In the genomic region with DNA sequence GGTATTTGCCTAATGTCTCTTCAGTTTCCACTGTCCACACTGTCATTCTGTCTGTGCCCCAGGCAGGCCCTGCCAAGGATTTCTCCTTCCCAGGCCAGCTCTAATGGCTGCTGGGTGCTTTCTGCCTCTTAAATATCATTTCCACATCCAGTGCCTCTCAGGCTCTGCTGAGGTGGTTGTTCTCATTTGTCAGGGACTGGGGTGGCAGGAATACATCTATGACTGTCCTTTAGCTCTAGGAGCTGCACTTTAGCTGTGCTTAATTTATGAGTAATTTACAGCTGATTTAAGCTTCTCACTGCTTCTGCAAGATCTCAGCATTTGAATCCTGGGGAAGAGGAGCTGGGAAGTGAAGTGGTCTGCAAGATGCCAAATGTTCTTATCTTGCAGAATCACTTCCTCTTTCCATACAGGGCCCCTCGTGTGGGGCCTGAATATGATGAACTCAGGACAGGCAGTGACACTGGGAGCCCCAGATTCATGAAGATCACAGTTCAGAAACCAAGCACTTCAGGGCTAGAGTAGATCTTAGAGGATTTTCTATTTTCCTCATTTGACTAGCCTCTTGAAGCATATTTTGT, we compare ENCODE assay signal across 15 cellular contexts.
DNase-seq lines count a peak whose midpoint lies in the region; ATAC-seq and TF ChIP-seq lines count a peak whose summit lies in the region.
"Had no signal": no experiment of that assay in that cellular context is flagged by ENCODE, and none has a peak within 500 bp of the region (broad histone marks: within the 10 kb centered on the region; RNA-seq: fewer than 3 reads in every experiment).

No MANE protein-coding gene starts in this region.

- no peak for TF ChIP-seq POLR2A in erythroblast (IDR thresholded peaks at IDR 0.05; ENCODE audit: low read length)

- no peak overlapping the region for H3K18ac ChIP-seq in mesendoderm (ENCODE audit: low read length)

- H3K27ac ChIP-seq in mesendoderm (ENCODE audit: low read depth, low read length), result no peak overlapping the region
- H3K27ac ChIP-seq in brain microvascular endothelial cell, result no peak overlapping the region
- H3K27ac ChIP-seq: HL-60, Peyer's patch had no signal

- in situ Hi-C loops in brain microvascular endothelial cell (cut with HindIII; ENCODE audit: low pct_ligation_motif_present, low sequenced_read_pairs), result no loop called here

- no peak overlapping the region for H3K9ac ChIP-seq in mesendoderm (ENCODE audit: low read length)

- H3K4me1 ChIP-seq in mesendoderm (ENCODE audit: control insufficient read depth, low read depth, low read length), result no peaks in the 10 kb centered on the region
- H3K4me1 ChIP-seq: Peyer's patch had no signal

- H3K79me1 ChIP-seq in mesendoderm (ENCODE audit: low read length), result no peaks in the 10 kb centered on the region

- H2BK5ac ChIP-seq in mesendoderm (ENCODE audit: low read length), result no peak overlapping the region

- ATAC-seq in GM18907 (IDR thresholded peaks at IDR 0.05; ENCODE audit: unreplicated experiment) (peak; percentile 75), GM21717 (IDR thresholded peaks at IDR 0.05; ENCODE audit: unreplicated experiment) (peak; percentile 62), HG03521 (IDR thresholded peaks at IDR 0.05; ENCODE audit: unreplicated experiment) (peak; percentile 47)
- ATAC-seq: esophagus mucosa; naive thymus-derived CD4-positive, alpha-beta T cell had no signal

- no peak overlapping the region for H3K4me3 ChIP-seq in mesendoderm (ENCODE audit: low read length)
- H3K4me3 ChIP-seq in brain microvascular endothelial cell (ENCODE audit: low read depth, low read length), result no peak overlapping the region
- H3K4me3 ChIP-seq: Peyer's patch, spleen had no signal

- H3K4me2 ChIP-seq in mesendoderm (ENCODE audit: low read length), result no peak overlapping the region

- H3K36me3 ChIP-seq in mesendoderm (ENCODE audit: control insufficient read depth, insufficient read depth, low read length), result no peaks in the 10 kb centered on the region
- no peaks in the 10 kb centered on the region for H3K36me3 ChIP-seq in brain microvascular endothelial cell (replicated peaks)
- H3K36me3 ChIP-seq: Peyer's patch, spleen had no signal

- H4K8ac ChIP-seq in mesendoderm (ENCODE audit: low read depth, low read length), result no peak overlapping the region

- no peak overlapping the region for H2BK120ac ChIP-seq in mesendoderm (ENCODE audit: low read depth, low read length)

- H3K27me3 ChIP-seq in mesendoderm (ENCODE audit: insufficient read depth, low read length, poor library complexity) (no peaks in the 10 kb centered on the region), brain microvascular endothelial cell (replicated peaks) (no peaks in the 10 kb centered on the region)
- H3K27me3 ChIP-seq: Peyer's patch, spleen had no signal

- H3K23ac ChIP-seq in mesendoderm (ENCODE audit: low read length), result no peak overlapping the region

- no peak overlapping the region for H2AK5ac ChIP-seq in mesendoderm (ENCODE audit: low read length)

- no peak overlapping the region for H2BK15ac ChIP-seq in mesendoderm (replicated peaks; ENCODE audit: low read depth)

- WGBS in mesendoderm (ENCODE audit: extremely low coverage, insufficient coverage, low lambda C conversion rate), result no CpG with 5 or more reads among the region's 1 CpG

- peak; percentile 13 for DNase-seq in mesendoderm
- no peak for DNase-seq in brain microvascular endothelial cell
- DNase-seq in erythroblast (lab: John Stamatoyannopoulos, UW), result no peak
- DNase-seq in NCI-H1694 treated with DMSO at 0.1 percent for 48 hours (lab: John Stamatoyannopoulos, UW), result no peak
- DNase-seq in GM19240 (ENCODE audit: insufficient read length, low spot score), result no peak
- DNase-seq: activated T-cell treated with anti-CD3 and anti-CD28 coated beads, Interleukin-2, amount 50 U/mL, for 1 hour; naive thymus-derived CD4-positive, alpha-beta T cell; NCI-H187 treated with DMSO at 0.1 percent for 48 hours; spleen had no signal

- H4K5ac ChIP-seq in mesendoderm (ENCODE audit: low read length), result no peak overlapping the region

- no peak for TF ChIP-seq CTCF in brain microvascular endothelial cell (IDR thresholded peaks at IDR 0.05; ENCODE audit: low read depth, low read length, missing control alignments)

- no peak overlapping the region for H3K56ac ChIP-seq in mesendoderm (ENCODE audit: low read length)

- no peak overlapping the region for H3K4ac ChIP-seq in mesendoderm (ENCODE audit: low read depth, low read length)

- H3K79me2 ChIP-seq in mesendoderm (ENCODE audit: control insufficient read depth, insufficient read depth, low read length), result no peaks in the 10 kb centered on the region
